Comparison of ENCODE assay signal across 27 cellular contexts in the genomic region with DNA sequence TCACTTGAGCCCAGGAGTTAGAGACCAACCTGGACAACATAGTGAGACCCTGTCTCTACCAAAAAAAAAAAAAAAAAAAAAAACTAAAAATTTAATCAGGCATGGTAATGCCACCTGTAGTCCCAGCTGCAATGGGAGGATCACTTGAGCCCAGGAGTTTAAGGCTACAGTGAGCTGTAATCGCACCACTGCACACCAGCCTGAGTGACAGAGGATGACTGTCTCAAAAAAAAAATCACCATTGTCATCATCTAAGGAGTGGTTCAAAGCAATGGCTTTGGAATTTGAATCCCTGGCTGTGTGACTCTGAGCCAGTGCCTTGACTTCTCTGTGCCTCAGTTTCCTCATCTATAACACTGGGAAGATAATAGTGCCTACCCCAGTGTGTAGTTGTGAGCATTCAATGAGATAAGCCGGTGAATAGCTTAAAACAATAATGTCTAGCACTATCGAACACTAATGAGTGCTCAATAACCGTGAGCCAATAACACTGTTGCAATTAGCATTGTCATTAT. TPM values are rescaled to one million over a fixed set of nuclear protein-coding genes. Genes with fewer than 3 reads are reported as not detected.
"Had no signal": no experiment of that assay in that cellular context is flagged by ENCODE, and none has a peak within 500 bp of the region (broad histone marks: within the 10 kb centered on the region; RNA-seq: fewer than 3 reads in every experiment).

No MANE protein-coding gene starts in this region.

- H3K36me3 ChIP-seq: cardiac muscle cell, neutrophil, pancreas, tibial artery had no signal

- H3K4me3 ChIP-seq: cardiac muscle cell, left lung, lung, pancreas, skin epidermis, tibial artery had no signal

- ATAC-seq: activated CD4-positive, alpha-beta T cell treated with anti-CD3 and anti-CD28 coated beads for 36 hours; left lung; natural killer cell treated with Interleukin-12 subunit alpha and Interleukin-12 subunit beta and Interleukin-15 and Interleukin-18, amount 100 ng/mL, for 72 hours; pancreas; right cardiac atrium had no signal

- FAIRE-seq: endometrium, pancreas had no signal

- H3K9me3 ChIP-seq: left lung, neutrophil, pancreas, tibial artery had no signal

- H3K4me1 ChIP-seq: pancreas had no signal

- H3K27ac ChIP-seq: cardiac muscle cell, left lung, skin epidermis, tibial artery had no signal

- DNase-seq: activated CD4-positive, alpha-beta T cell treated with anti-CD3 and anti-CD28 coated beads for 36 hours; activated CD4-positive, alpha-beta T cell treated with anti-CD3 and anti-CD28 coated beads, Interleukin-2, amount 50 U/mL, for 48 hours; activated effector memory CD4-positive, alpha-beta T cell treated with Interleukin-2 at 50 U/mL for 16 hours; activated naive CD4-positive, alpha-beta T cell treated with anti-CD3 and anti-CD28 coated beads, Interleukin-2, amount 10 ng/mL, durations not matched to agents 7 days and 5 days; activated T-cell treated with anti-CD3 and anti-CD28 coated beads, Interleukin-2, amount 50 U/mL, for 48 hours; amygdala; cortex of kidney; effector CD4-positive, alpha-beta T cell; foreskin melanocyte; left lung; pancreas; right cardiac atrium; stimulated activated CD4-positive, alpha-beta T cell treated with anti-CD3 and anti-CD28 coated beads, Interleukin-1b, Interleukin-23, amount 100 ng/mL, for 48 hours; substantia nigra; T-helper 9 cell; tibial artery had no signal

- H3K27me3 ChIP-seq: cardiac muscle cell, left lung, neutrophil, pancreas, tibial artery had no signal

RNA-seq across cellular contexts. Expression of a gene that starts 11.5 kb away (rescaled TPM):
- total RNA-seq: activated CD4-positive, alpha-beta T cell treated with anti-CD3 and anti-CD28 coated beads for 36 hours; activated CD8-positive, alpha-beta memory T cell treated with anti-CD3 and anti-CD28 coated beads for 36 hours; cardiac muscle cell; cerebellum; left lung; lung; natural killer cell treated with Interleukin-12 subunit alpha and Interleukin-12 subunit beta and Interleukin-15 and Interleukin-18, amount 100 ng/mL, for 72 hours; right cardiac atrium; T-helper 1 cell treated with Interleukin-12 subunit alpha and Interleukin-12 subunit beta and Interleukin-4 antibody, amounts not matched to agents 30 ng/mL and 1 ng/mL, for 36 hours; ureter had no signal
- polyA plus RNA-seq: cardiac muscle cell, esophagus, lung, right cardiac atrium had no signal
